18 cellular contexts compared by ENCODE assay signal in genomic region chr7:111750878-111751277, GRCh38.
DNase-seq lines count a peak whose midpoint lies in the region; TF ChIP-seq lines count a peak whose summit lies in the region.
"Had no signal": no experiment of that assay in that cellular context is flagged by ENCODE, and none has a peak within 500 bp of the region (broad histone marks: within the 10 kb centered on the region; RNA-seq: fewer than 3 reads in every experiment).

No MANE protein-coding gene starts in this region.

- BruUV-seq in PC-9 (replicated peaks; lab: Mats Ljungman, UMichigan): no TSS peak

- 0 out of 2 replicates have a peak overlapping the region, but pooled peaks have one; percentile 21 for H3K4me2 ChIP-seq in PC-9
- H3K4me2 ChIP-seq: BLaER1 had no signal

- no peak overlapping the region for H3K4me3 ChIP-seq in PC-9
- H3K4me3 ChIP-seq: BLaER1, GM12878 had no signal

- DNase-seq in NCI-H1092 treated with DMSO at 0.1 percent for 48 hours (lab: John Stamatoyannopoulos, UW): peak; percentile 13
- DNase-seq in NCI-H1092 (lab: John Stamatoyannopoulos, UW): no peak
- DNase-seq in NCI-H748 (lab: John Stamatoyannopoulos, UW; ENCODE audit: unreplicated experiment): peak; percentile 65
- no peak for DNase-seq in PC-9
- DNase-seq in stimulated activated naive CD4-positive, alpha-beta T cell (lab: John Stamatoyannopoulos, UW): no peak
- DNase-seq in CD1c-positive myeloid dendritic cell (ENCODE audit: extremely low spot score): no peak
- DNase-seq in RKO (ENCODE audit: low spot score): no peak
- no peak for DNase-seq in activated CD4-positive, alpha-beta T cell treated with anti-CD3 and anti-CD28 coated beads, Interleukin-2, amount 50 U/mL, for 48 hours
- DNase-seq: 8988T; CD4-positive, CD25-positive, alpha-beta regulatory T cell; CD8-positive, alpha-beta memory T cell; COR-L47; DMS 273 treated with DMSO at 0.1 percent for 48 hours; DMS53; DND-41; H9 had no signal

- H4K20me1 ChIP-seq in PC-9 (ENCODE audit: insufficient read depth): no peaks in the 10 kb centered on the region
- H4K20me1 ChIP-seq: BLaER1 had no signal

- no peaks in the 10 kb centered on the region for H3K9me3 ChIP-seq in PC-9 (ENCODE audit: insufficient read depth, low read depth)
- H3K9me3 ChIP-seq: BLaER1 had no signal

- H3K79me2 ChIP-seq in PC-9 (ENCODE audit: low read depth): no peaks in the 10 kb centered on the region

- intact Hi-C loops in PC-9 (cut with micrococcal nuclease; ENCODE audit: unreplicated experiment): loop anchor here (5.0 kb wide), 1 partner anchor 1146 kb away; no protein-coding TSS in a partner anchor

- CTCF ChIA-PET in PC-9 (lab: Charles Lee): interaction anchor here (0.7 kb wide), 1 partner anchor 1664 kb away, joined by 3 read pairs; no protein-coding TSS in a partner anchor

- H3K9me2 ChIP-seq in PC-9 (ENCODE audit: insufficient read depth): no peaks in the 10 kb centered on the region

- peaks cover 14% of the 10 kb centered on the region; the same call in 1 of the 2 replicates for H3K4me1 ChIP-seq in PC-9 (replicated peaks; ENCODE audit: insufficient read depth)
- H3K4me1 ChIP-seq: BLaER1 had no signal

- H2AFZ ChIP-seq in PC-9: no peak overlapping the region

- no peak overlapping the region for H3K27ac ChIP-seq in PC-9
- H3K27ac ChIP-seq: BLaER1 had no signal

- H3K27me3 ChIP-seq in PC-9 (ENCODE audit: insufficient read depth, low read depth): no peaks in the 10 kb centered on the region
- H3K27me3 ChIP-seq: BLaER1 had no signal

- TF ChIP-seq CTCF in PC-9 (conservative IDR thresholded peaks at IDR 0.05): no peak

- POLR2A ChIA-PET in PC-9 (lab: Charles Lee; ENCODE audit: unreplicated experiment): interaction anchor here (0.7 kb wide), 1 partner anchor 12 kb away, joined by 6 read pairs; no protein-coding TSS in a partner anchor

- no peaks in the 10 kb centered on the region for H3K36me3 ChIP-seq in PC-9 (ENCODE audit: low read depth)
- H3K36me3 ChIP-seq: BLaER1 had no signal

- peaks cover 12% of the 10 kb centered on the region for H3F3A ChIP-seq in PC-9 (ENCODE audit: insufficient read depth, low read depth)

Comparison
In these comparisons a context has a peak if more than half of its experiments do, and no peak if none do; other contexts are left out.
1. DNase-seq: peak in NCI-H1092 treated with DMSO at 0.1 percent for 48 hours (single experiment) and NCI-H748 (single experiment); none in NCI-H1092 (single experiment), PC-9 (0 of 2), stimulated activated naive CD4-positive, alpha-beta T cell (0 of 6), CD1c-positive myeloid dendritic cell (single experiment), RKO (single experiment) and activated CD4-positive, alpha-beta T cell treated with anti-CD3 and anti-CD28 coated beads, Interleukin-2, amount 50 U/mL, for 48 hours (0 of 2).